In the genomic region with DNA sequence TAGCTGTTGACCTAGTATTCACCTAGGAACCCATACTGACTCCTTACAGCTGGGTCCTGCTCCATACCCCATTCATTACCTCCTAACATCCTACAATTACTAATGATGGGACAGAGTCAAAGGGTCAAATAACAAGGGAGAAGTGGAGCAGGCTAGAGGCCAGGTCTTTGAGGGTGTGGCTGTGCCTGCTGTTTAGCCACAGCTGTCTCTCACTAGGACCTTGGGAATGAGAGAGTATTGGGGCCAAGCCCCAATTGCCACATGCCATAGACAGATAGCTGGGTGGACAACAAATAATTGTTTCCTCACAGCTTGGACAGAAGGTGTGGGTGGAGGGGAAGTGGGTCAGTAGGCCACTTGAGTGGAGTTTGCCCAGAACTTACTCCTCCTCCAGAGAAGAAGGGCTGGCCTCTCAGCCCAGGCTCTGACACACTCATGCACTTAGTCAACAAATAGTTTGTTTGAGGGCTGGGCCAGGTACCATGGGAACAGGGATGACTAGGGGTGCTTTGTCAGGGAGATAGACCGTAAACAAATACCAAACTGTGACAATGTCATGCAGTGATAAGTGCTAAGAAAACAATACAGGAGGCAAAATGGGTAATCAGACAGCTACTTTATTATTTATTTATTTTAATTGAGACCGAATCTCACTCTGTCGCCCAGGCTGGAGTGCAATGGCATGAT, we compare ENCODE assay signal across 8 cellular contexts. TPM values are rescaled to one million over a fixed set of nuclear protein-coding genes. Genes with fewer than 3 reads are reported as not detected.
A peak's percentile ranks its signal among the peaks of the same experiment; 100 is the strongest.
DNase-seq lines count a peak whose midpoint lies in the region; ATAC-seq and TF ChIP-seq lines count a peak whose summit lies in the region.

No MANE protein-coding gene starts in this region.

- TF ChIP-seq CTCF in RWPE1 (conservative IDR thresholded peaks at IDR 0.05; ENCODE audit: low read depth) (no peak), endothelial cell (IDR thresholded peaks at IDR 0.05; ENCODE audit: unreplicated experiment) (no peak), vagina (IDR thresholded peaks at IDR 0.05) (no peak)

- WGBS in mesodermal cell (ENCODE audit: insufficient coverage in 2 of 2), 2 experiments = 73 to 97% methylated on average over 2 to 3 of the region's 3 CpGs

- H3K27me3 ChIP-seq in vagina = no peaks in the 10 kb centered on the region

- no peak for TF ChIP-seq POLR2A in vagina (IDR thresholded peaks at IDR 0.05)

- peak overlapping the region; percentile 85 for H3K27ac Mint-ChIP-seq in activated naive CD4-positive, alpha-beta T cell treated with anti-CD3 and anti-CD28 coated beads, Interleukin-2, amount 50 U/mL, for 24 hours
- H3K27ac Mint-ChIP-seq in activated naive CD4-positive, alpha-beta T cell treated with anti-CD3 and anti-CD28 coated beads, Interleukin-2, amount 10 ng/mL, durations not matched to agents 7 days and 5 days = no peak overlapping the region
- peak overlapping the region; percentile 84 for H3K27ac Mint-ChIP-seq in endothelial cell (ENCODE audit: unreplicated experiment)

- CTCF ChIA-PET in activated naive CD4-positive, alpha-beta T cell treated with anti-CD3 and anti-CD28 coated beads, Interleukin-2, amount 10 ng/mL, durations not matched to agents 7 days and 5 days (lab: Charles Lee) = interaction anchor here (0.9 to 1.2 kb wide), 2 partner anchors 26 to 42 kb away, joined by 3 to 6 read pairs; a partner anchor contains a TSS
- CTCF ChIA-PET in RWPE1 (lab: Yijun Ruan, JAX) = interaction anchor here (0.6 to 1.2 kb wide), 2 partner anchors 69 to 185 kb away, joined by 3 to 4 read pairs; no protein-coding TSS in a partner anchor

- peaks cover 2% of the 10 kb centered on the region for H3K36me3 Mint-ChIP-seq in activated naive CD4-positive, alpha-beta T cell treated with anti-CD3 and anti-CD28 coated beads, Interleukin-2, amount 50 U/mL, for 24 hours
- peaks cover 6% of the 10 kb centered on the region for H3K36me3 Mint-ChIP-seq in activated naive CD4-positive, alpha-beta T cell treated with anti-CD3 and anti-CD28 coated beads, Interleukin-2, amount 10 ng/mL, durations not matched to agents 7 days and 5 days
- H3K36me3 Mint-ChIP-seq in endothelial cell (ENCODE audit: low read depth, unreplicated experiment) = peaks cover 8% of the 10 kb centered on the region

- POLR2A ChIA-PET in RWPE1 (lab: Yijun Ruan, JAX; ENCODE audit: low non-redundant PET) = interaction anchor here (0.5 kb wide), 1 partner anchor 28 kb away, joined by 3 read pairs; no protein-coding TSS in a partner anchor

- peaks cover 46% of the 10 kb centered on the region for H3K4me1 Mint-ChIP-seq in activated naive CD4-positive, alpha-beta T cell treated with anti-CD3 and anti-CD28 coated beads, Interleukin-2, amount 50 U/mL, for 24 hours
- peaks cover 10% of the 10 kb centered on the region for H3K4me1 Mint-ChIP-seq in activated naive CD4-positive, alpha-beta T cell treated with anti-CD3 and anti-CD28 coated beads, Interleukin-2, amount 10 ng/mL, durations not matched to agents 7 days and 5 days
- peaks cover 22% of the 10 kb centered on the region for H3K4me1 Mint-ChIP-seq in endothelial cell (ENCODE audit: unreplicated experiment)

- no peak overlapping the region for H3K4me3 Mint-ChIP-seq in activated naive CD4-positive, alpha-beta T cell treated with anti-CD3 and anti-CD28 coated beads, Interleukin-2, amount 50 U/mL, for 24 hours
- H3K4me3 Mint-ChIP-seq in activated naive CD4-positive, alpha-beta T cell treated with anti-CD3 and anti-CD28 coated beads, Interleukin-2, amount 10 ng/mL, durations not matched to agents 7 days and 5 days = no peak overlapping the region
- no peak overlapping the region for H3K4me3 Mint-ChIP-seq in endothelial cell (ENCODE audit: unreplicated experiment)

- ATAC-seq in HG02678 (IDR thresholded peaks at IDR 0.05; ENCODE audit: unreplicated experiment) = no peak

- intact Hi-C loops in vagina (cut with DNase I) = no loop called here

- peaks cover 76% of the 10 kb centered on the region for H3K36me3 ChIP-seq in mesodermal cell (ENCODE audit: control insufficient read depth, insufficient read depth, low read length)
- no peaks in the 10 kb centered on the region for H3K36me3 ChIP-seq in vagina

- peaks cover 28% of the 10 kb centered on the region for H3K4me1 ChIP-seq in mesodermal cell (ENCODE audit: control insufficient read depth, insufficient read depth, low read length, poor library complexity, severe bottlenecking)
- peaks cover 69% of the 10 kb centered on the region for H3K4me1 ChIP-seq in vagina

- no peak for DNase-seq in activated naive CD4-positive, alpha-beta T cell treated with anti-CD3 and anti-CD28 coated beads, Interleukin-2, amount 10 ng/mL, durations not matched to agents 7 days and 5 days
- DNase-seq in RWPE1 (ENCODE audit: low spot score) (peak; percentile 97), endothelial cell (ENCODE audit: low spot score) (no peak), vagina (ENCODE audit: extremely low spot score in 2 of 2) (peak in 1 of 2 donors; percentile 95), NCI-H1092 treated with DMSO at 0.1 percent for 48 hours (lab: John Stamatoyannopoulos, UW) (no peak)

- H3K9me3 ChIP-seq in mesodermal cell (ENCODE audit: control insufficient read depth, low read length) (no peaks in the 10 kb centered on the region), vagina (no peaks in the 10 kb centered on the region)

- H3K27ac ChIP-seq in RWPE1 (peak overlapping the region; percentile 79), mesodermal cell (ENCODE audit: low read depth, low read length, severe bottlenecking) (peak overlapping the region; percentile 91), vagina (peak overlapping the region; percentile 63)

- no peaks in the 10 kb centered on the region for H3K9me3 Mint-ChIP-seq in activated naive CD4-positive, alpha-beta T cell treated with anti-CD3 and anti-CD28 coated beads, Interleukin-2, amount 50 U/mL, for 24 hours
- H3K9me3 Mint-ChIP-seq in activated naive CD4-positive, alpha-beta T cell treated with anti-CD3 and anti-CD28 coated beads, Interleukin-2, amount 10 ng/mL, durations not matched to agents 7 days and 5 days = no peaks in the 10 kb centered on the region
- H3K9me3 Mint-ChIP-seq in endothelial cell (ENCODE audit: unreplicated experiment) = no peaks in the 10 kb centered on the region

- H3K27me3 Mint-ChIP-seq in activated naive CD4-positive, alpha-beta T cell treated with anti-CD3 and anti-CD28 coated beads, Interleukin-2, amount 50 U/mL, for 24 hours = no peaks in the 10 kb centered on the region
- H3K27me3 Mint-ChIP-seq in activated naive CD4-positive, alpha-beta T cell treated with anti-CD3 and anti-CD28 coated beads, Interleukin-2, amount 10 ng/mL, durations not matched to agents 7 days and 5 days = no peaks in the 10 kb centered on the region
- H3K27me3 Mint-ChIP-seq in endothelial cell (ENCODE audit: unreplicated experiment) = peaks cover 7% of the 10 kb centered on the region

- H3K4me3 ChIP-seq in mesodermal cell (ENCODE audit: extremely low read depth, insufficient read depth, low read length, poor library complexity, severe bottlenecking) = no peak overlapping the region
- no peak overlapping the region for H3K4me3 ChIP-seq in vagina

RNA-seq across cellular contexts. Expression of a gene that starts 10.2 kb away (rescaled TPM):
- total RNA-seq in endothelial cell (ENCODE audit: unreplicated experiment) (82.9 TPM), vagina (57.7 TPM)
- polyA plus RNA-seq in mesodermal cell (2013, experiment 1 of 2) = 46.2 TPM
- 39.0 TPM for polyA plus RNA-seq in mesodermal cell (2013, experiment 2 of 2)

RNA-seq across cellular contexts. Expression of a gene that starts 11.0 kb away (rescaled TPM):
- total RNA-seq in endothelial cell (ENCODE audit: unreplicated experiment) = 217 TPM
- polyA plus RNA-seq in mesodermal cell (2013, experiment 1 of 2) = 258 TPM
- polyA plus RNA-seq in mesodermal cell (2013, experiment 2 of 2) = 246 TPM
- total RNA-seq in vagina = 131 TPM

RNA-seq across cellular contexts. Expression of a gene that starts 15.2 kb away (rescaled TPM):
- 83.0 TPM for total RNA-seq in endothelial cell (ENCODE audit: unreplicated experiment)
- polyA plus RNA-seq in mesodermal cell (2013, experiment 1 of 2) = 63.8 TPM
- 47.6 TPM for polyA plus RNA-seq in mesodermal cell (2013, experiment 2 of 2)
- total RNA-seq in vagina = 71.9 TPM

RNA-seq across cellular contexts. Expression of a gene that starts 15.6 kb away (rescaled TPM):
- total RNA-seq in endothelial cell (ENCODE audit: unreplicated experiment) = 29.6 TPM
- polyA plus RNA-seq in mesodermal cell (2013, experiment 1 of 2) = 25.7 TPM
- 24.1 TPM for polyA plus RNA-seq in mesodermal cell (2013, experiment 2 of 2)
- total RNA-seq in vagina = 50.6 TPM

RNA-seq across cellular contexts. Expression of a gene that starts 27.0 kb away (rescaled TPM):
- total RNA-seq in endothelial cell (ENCODE audit: unreplicated experiment) (0.56 TPM), vagina (not detected)
- polyA plus RNA-seq in mesodermal cell (2013, experiment 1 of 2) = 1.00 TPM
- not detected for polyA plus RNA-seq in mesodermal cell (2013, experiment 2 of 2)
